In the genomic region with DNA sequence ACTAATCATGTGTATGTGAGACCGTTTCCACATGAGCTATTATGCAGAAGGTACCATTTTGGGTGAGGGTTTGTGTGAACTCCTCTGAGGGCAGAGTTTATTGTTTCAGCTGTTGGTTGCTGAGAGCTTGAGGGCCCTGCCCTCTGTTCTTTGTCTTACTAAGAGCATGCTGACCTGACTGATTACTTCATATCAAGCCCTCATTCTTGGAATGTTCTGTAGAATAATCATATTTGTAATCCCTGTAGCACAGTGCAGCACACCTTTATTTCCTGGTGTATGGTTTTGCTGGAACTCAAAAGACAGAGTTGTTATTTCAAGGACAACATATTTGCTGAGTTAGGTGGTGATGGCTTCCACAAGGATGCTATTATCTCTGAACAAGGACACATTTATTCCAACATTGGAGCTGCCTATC, we compare ENCODE assay signal across 17 cellular contexts.
DNase-seq lines count a peak whose midpoint lies in the region; ATAC-seq and TF ChIP-seq lines count a peak whose summit lies in the region.
"Had no signal": no experiment of that assay in that cellular context is flagged by ENCODE, and none has a peak within 500 bp of the region (broad histone marks: within the 10 kb centered on the region; RNA-seq: fewer than 3 reads in every experiment).

No MANE protein-coding gene starts in this region.

- H3K4me1 ChIP-seq in esophagus muscularis mucosa = no peaks in the 10 kb centered on the region
- H3K4me1 ChIP-seq: gastrocnemius medialis, psoas muscle had no signal

- peaks cover 7% of the 10 kb centered on the region for H3K9me3 Mint-ChIP-seq in Calu3 (ENCODE audit: low read depth, unreplicated experiment)
- no peaks in the 10 kb centered on the region for H3K9me3 Mint-ChIP-seq in activated T-helper 17 cell treated with anti-CD3 and anti-CD28 coated beads, Interleukin-2, amount 50 U/mL, for 72 hours
- H3K9me3 Mint-ChIP-seq: T-helper 1 cell treated with Interleukin-12 subunit alpha and Interleukin-12 subunit beta and Interleukin-4 antibody, amounts not matched to agents 30 μg/mL and 1 μg/mL, for 36 hours had no signal

- no peak for TF ChIP-seq EP300 in esophagus muscularis mucosa (IDR thresholded peaks at IDR 0.05)

- H3K27ac ChIP-seq in SU-DHL-6 (ENCODE audit: low read depth, low read length) (no peak overlapping the region), esophagus muscularis mucosa (replicated peaks in 1 of 4) (no peak overlapping the region)
- H3K27ac ChIP-seq: gastrocnemius medialis, psoas muscle had no signal

- CTCF ChIA-PET in Calu3 (lab: Charles Lee) = interaction anchor here (0.6 to 0.9 kb wide), 2 partner anchors 199 to 490 kb away, joined by 4 read pairs; no protein-coding TSS in a partner anchor

- peaks cover 18% of the 10 kb centered on the region for H3K4me1 Mint-ChIP-seq in Calu3 (ENCODE audit: low read depth, unreplicated experiment)
- H3K4me1 Mint-ChIP-seq in activated T-helper 17 cell treated with anti-CD3 and anti-CD28 coated beads, Interleukin-2, amount 50 U/mL, for 72 hours = no peaks in the 10 kb centered on the region

- H3K36me3 ChIP-seq in SU-DHL-6 (ENCODE audit: low read length) (no peaks in the 10 kb centered on the region), esophagus muscularis mucosa (peaks cover 0 to 38% (median 0%) of the 10 kb centered on the region in 4 donors)
- H3K36me3 ChIP-seq: gastrocnemius medialis had no signal

- intact Hi-C loops in Calu3 (cut with micrococcal nuclease; ENCODE audit: unreplicated experiment) (loop anchor here (2.0 kb wide), 1 partner anchor 23 kb away; no protein-coding TSS in a partner anchor), left colon (cut with DNase I, micrococcal nuclease) (no loop called here), esophagus muscularis mucosa (cut with DNase I) (no loop called here)

- TF ChIP-seq CTCF in Calu3 (IDR thresholded peaks at IDR 0.05; ENCODE audit: unreplicated experiment) (no peak), SU-DHL-6 (IDR thresholded peaks at IDR 0.05; ENCODE audit: insufficient read depth, low read length, poor library complexity, severe bottlenecking) (no peak), esophagus muscularis mucosa (IDR thresholded peaks at IDR 0.05) (no peak)

- no peak overlapping the region for H3K4me3 Mint-ChIP-seq in Calu3 (ENCODE audit: low read depth, unreplicated experiment)
- H3K4me3 Mint-ChIP-seq in activated T-helper 17 cell treated with anti-CD3 and anti-CD28 coated beads, Interleukin-2, amount 50 U/mL, for 72 hours = no peak overlapping the region
- H3K4me3 Mint-ChIP-seq: T-helper 1 cell treated with Interleukin-12 subunit alpha and Interleukin-12 subunit beta and Interleukin-4 antibody, amounts not matched to agents 30 μg/mL and 1 μg/mL, for 36 hours had no signal

- H3K9me3 ChIP-seq in SU-DHL-6 (ENCODE audit: insufficient read depth, low read length) (no peaks in the 10 kb centered on the region), esophagus muscularis mucosa (no peaks in the 10 kb centered on the region)
- H3K9me3 ChIP-seq: gastrocnemius medialis, psoas muscle had no signal

- no peaks in the 10 kb centered on the region for H4K20me1 ChIP-seq in SU-DHL-6 (ENCODE audit: low read depth, low read length)

- TF ChIP-seq POLR2A in esophagus muscularis mucosa (IDR thresholded peaks at IDR 0.05; ENCODE audit: low read depth) = no peak

- no peaks in the 10 kb centered on the region for H3K27me3 ChIP-seq in SU-DHL-6 (ENCODE audit: low read length)
- H3K27me3 ChIP-seq in esophagus muscularis mucosa = no peaks in the 10 kb centered on the region
- H3K27me3 ChIP-seq: gastrocnemius medialis had no signal

- no peak overlapping the region for H3K27ac Mint-ChIP-seq in Calu3 (ENCODE audit: unreplicated experiment)
- no peak overlapping the region for H3K27ac Mint-ChIP-seq in activated T-helper 17 cell treated with anti-CD3 and anti-CD28 coated beads, Interleukin-2, amount 50 U/mL, for 72 hours
- H3K27ac Mint-ChIP-seq: T-helper 1 cell treated with Interleukin-12 subunit alpha and Interleukin-12 subunit beta and Interleukin-4 antibody, amounts not matched to agents 30 μg/mL and 1 μg/mL, for 36 hours had no signal

- no peaks in the 10 kb centered on the region for H3K9me2 ChIP-seq in SU-DHL-6 (replicated peaks; ENCODE audit: insufficient read depth, low read length)

- DNase-seq in Calu3 (peak; percentile 25), left colon (no peak), NCI-H2107 treated with DMSO at 0.1 percent for 48 hours (lab: John Stamatoyannopoulos, UW; ENCODE audit: unreplicated experiment) (no peak), esophagus muscularis mucosa (ENCODE audit: extremely low spot score) (no peak)
- DNase-seq: activated CD4-positive, CD25-positive, alpha-beta regulatory T cell treated with anti-CD3 and anti-CD28 coated beads, Interleukin-2, amount 50 U/mL, for 72 hours; DMS79 treated with DMSO at 0.1 percent for 48 hours; gastrocnemius medialis; H7; islet precursor cell; psoas muscle; stimulated activated CD4-positive, alpha-beta T cell treated with anti-CD3 and anti-CD28 coated beads, Interleukin-2, amount 100 ng/mL, for 24 hours had no signal

- H3K4me3 ChIP-seq in SU-DHL-6 (ENCODE audit: insufficient read depth, low read length, poor library complexity, severe bottlenecking) (no peak overlapping the region), esophagus muscularis mucosa (no peak overlapping the region)
- H3K4me3 ChIP-seq: gastrocnemius medialis, psoas muscle had no signal

- no peak overlapping the region for H3K9ac ChIP-seq in SU-DHL-6 (ENCODE audit: low read length)

- H3K36me3 Mint-ChIP-seq in Calu3 (ENCODE audit: insufficient read depth, unreplicated experiment) = no peaks in the 10 kb centered on the region
- H3K36me3 Mint-ChIP-seq in activated T-helper 17 cell treated with anti-CD3 and anti-CD28 coated beads, Interleukin-2, amount 50 U/mL, for 72 hours (ENCODE audit: low read depth) = no peaks in the 10 kb centered on the region

- H3F3A ChIP-seq in SU-DHL-6 (ENCODE audit: insufficient read depth) = no peaks in the 10 kb centered on the region

- H3K4me2 ChIP-seq in SU-DHL-6 (ENCODE audit: low read depth, low read length, poor library complexity, severe bottlenecking) = no peak overlapping the region

- no TSS peak for BruUV-seq in Calu3 (replicated peaks; lab: Mats Ljungman, UMichigan)

- ATAC-seq in HG02759 (IDR thresholded peaks at IDR 0.05; ENCODE audit: unreplicated experiment) = peak; percentile 62
- peak; percentile 58 for ATAC-seq in left colon
- ATAC-seq in GM19467 (IDR thresholded peaks at IDR 0.05; ENCODE audit: unreplicated experiment) = no peak
- ATAC-seq in activated T-helper 17 cell treated with anti-CD3 and anti-CD28 coated beads, Interleukin-2, amount 50 U/mL, for 72 hours (replicated peaks) = no peak
- ATAC-seq: gastrocnemius medialis, Panc1, psoas muscle had no signal

- WGBS in esophagus muscularis mucosa = 63% methylated on average over 1 of the region's 1 CpG

- no peaks in the 10 kb centered on the region for H3K79me2 ChIP-seq in SU-DHL-6 (ENCODE audit: insufficient read depth, low read length)

- H3K27me3 Mint-ChIP-seq in Calu3 (ENCODE audit: unreplicated experiment) = no peaks in the 10 kb centered on the region
- peaks cover 19% of the 10 kb centered on the region for H3K27me3 Mint-ChIP-seq in activated T-helper 17 cell treated with anti-CD3 and anti-CD28 coated beads, Interleukin-2, amount 50 U/mL, for 72 hours

- peak overlapping the region; percentile 6 for H2AFZ ChIP-seq in SU-DHL-6 (ENCODE audit: low read depth, low read length, severe bottlenecking)

Comparison
In these comparisons a context has a peak if more than half of its experiments do, and no peak if none do; other contexts are left out.
1. ATAC-seq: peak in HG02759 (single experiment) and left colon (single experiment); none in GM19467 (single experiment) and activated T-helper 17 cell treated with anti-CD3 and anti-CD28 coated beads, Interleukin-2, amount 50 U/mL, for 72 hours (single experiment).